19 cellular contexts compared by ENCODE assay signal in genomic region chr2:189577108-189577507, GRCh38. TPM values are rescaled to one million over a fixed set of nuclear protein-coding genes. Genes with fewer than 3 reads are reported as not detected.
DNase-seq lines count a peak whose midpoint lies in the region; ATAC-seq and TF ChIP-seq lines count a peak whose summit lies in the region.
"Had no signal": no experiment of that assay in that cellular context is flagged by ENCODE, and none has a peak within 500 bp of the region (broad histone marks: within the 10 kb centered on the region; RNA-seq: fewer than 3 reads in every experiment).

No MANE protein-coding gene starts in this region.

- peak overlapping the region in 1 of 3 donors; percentile 99 for H3K4me3 Mint-ChIP-seq in T-cell
- H3K4me3 Mint-ChIP-seq: activated CD4-positive, alpha-beta memory T cell treated with anti-CD3 and anti-CD28 coated beads for 36 hours; activated T-cell treated with anti-CD3 and anti-CD28 coated beads, Interleukin-2, amount 50 U/mL, for 24 hours; central memory CD8-positive, alpha-beta T cell; stimulated activated memory B cell treated with anti-CD40 and anti-IgM and Interleukin-4, amounts not matched to agents 10 μg/mL and 1 μg/mL and 100 μg/mL, for 72 hours had no signal

- H3K27ac Mint-ChIP-seq in T-cell = peak overlapping the region; percentile 77 to 83
- H3K27ac Mint-ChIP-seq: activated CD4-positive, alpha-beta memory T cell treated with anti-CD3 and anti-CD28 coated beads for 36 hours; activated T-cell treated with anti-CD3 and anti-CD28 coated beads, Interleukin-2, amount 50 U/mL, for 24 hours; stimulated activated memory B cell treated with anti-CD40 and anti-IgM and Interleukin-4, amounts not matched to agents 10 μg/mL and 1 μg/mL and 100 μg/mL, for 72 hours had no signal

- no peak for TF ChIP-seq POLR2A in gastrocnemius medialis (IDR thresholded peaks at IDR 0.05)

- POLR2A ChIA-PET in T-cell (lab: Charles Lee) = interaction anchor here in 1 of 2 donors (0.5 kb wide), 1 partner anchor 127 kb away, joined by 4 read pairs; no protein-coding TSS in a partner anchor

- in situ Hi-C loops in gastrocnemius medialis (cut with MboI; ENCODE audit: low sequenced_read_pairs in 4 of 4) = no loop called here

- no peaks in the 10 kb centered on the region for H3K9me3 Mint-ChIP-seq in T-cell
- H3K9me3 Mint-ChIP-seq: activated CD4-positive, alpha-beta memory T cell treated with anti-CD3 and anti-CD28 coated beads for 36 hours; activated T-cell treated with anti-CD3 and anti-CD28 coated beads, Interleukin-2, amount 50 U/mL, for 24 hours; central memory CD8-positive, alpha-beta T cell; stimulated activated memory B cell treated with anti-CD40 and anti-IgM and Interleukin-4, amounts not matched to agents 10 μg/mL and 1 μg/mL and 100 μg/mL, for 72 hours had no signal

- DNase-seq in T-cell = no peak
- no peak for DNase-seq in left lung
- DNase-seq in gastrocnemius medialis = no peak
- DNase-seq in DMS79 (lab: John Stamatoyannopoulos, UW) = no peak
- DNase-seq: activated CD4-positive, alpha-beta memory T cell treated with anti-CD3 and anti-CD28 coated beads for 36 hours; activated T-cell treated with anti-CD3 and anti-CD28 coated beads, Interleukin-2, amount 50 U/mL, for 24 hours; left colon; MG63; NCI-H187; NCI-H446; T-helper 1 cell had no signal

- CTCF ChIA-PET in T-cell (lab: Charles Lee) = interaction anchor here (0.5 to 0.9 kb wide), 3 partner anchors 16 to 120 kb away, joined by 3 to 5 read pairs (median 3); no protein-coding TSS in a partner anchor

- TF ChIP-seq CTCF in 22Rv1 (IDR thresholded peaks at IDR 0.05) (no peak), left lung (IDR thresholded peaks at IDR 0.05) (no peak), gastrocnemius medialis (IDR thresholded peaks at IDR 0.05 in 4 of 5, conservative IDR thresholded peaks at IDR 0.05 in 1 of 5) (no peak)

- intact Hi-C loops in left lung (cut with DNase I) = no loop called here
- intact Hi-C loops in gastrocnemius medialis (cut with DNase I; ENCODE audit: low total_unique reads) = no loop called here

- H3K4me1 Mint-ChIP-seq in T-cell = peaks cover 68 to 90% (median 85%) of the 10 kb centered on the region in 3 donors

- H3K36me3 ChIP-seq in left lung = peaks cover 0 to 9% of the 10 kb centered on the region in 2 donors
- H3K36me3 ChIP-seq in gastrocnemius medialis = peaks cover 0 to 18% of the 10 kb centered on the region in 2 donors
- H3K36me3 ChIP-seq: MG63 had no signal

- H3K4me1 ChIP-seq in left lung (peaks cover 30 to 65% of the 10 kb centered on the region in 2 donors), gastrocnemius medialis (peaks cover 59 to 66% of the 10 kb centered on the region in 2 donors)

- H3K27me3 ChIP-seq in left lung = peaks cover 0 to 4% of the 10 kb centered on the region in 2 donors
- no peaks in the 10 kb centered on the region for H3K27me3 ChIP-seq in gastrocnemius medialis

- peaks cover 12% of the 10 kb centered on the region for H3K36me3 Mint-ChIP-seq in T-cell
- H3K36me3 Mint-ChIP-seq: activated CD4-positive, alpha-beta memory T cell treated with anti-CD3 and anti-CD28 coated beads for 36 hours; stimulated activated memory B cell treated with anti-CD40 and anti-IgM and Interleukin-4, amounts not matched to agents 10 μg/mL and 1 μg/mL and 100 μg/mL, for 72 hours had no signal

- peaks cover 0 to 13% of the 10 kb centered on the region in 2 donors for H3K27me3 Mint-ChIP-seq in T-cell
- H3K27me3 Mint-ChIP-seq: activated CD4-positive, alpha-beta memory T cell treated with anti-CD3 and anti-CD28 coated beads for 36 hours had no signal

- H3K27ac ChIP-seq in 22Rv1 (peak overlapping the region; percentile 74; the same call in 1 of the 2 replicates), left lung (peak overlapping the region; percentile 65 to 72), gastrocnemius medialis (peak overlapping the region; percentile 52 to 93 (median 75))
- H3K27ac ChIP-seq: VCaP had no signal

- H3K4me3 ChIP-seq in left lung (peak overlapping the region in 1 of 2 donors; percentile 64), gastrocnemius medialis (peak overlapping the region in 2 of 4 donors; percentile 3 to 4)
- H3K4me3 ChIP-seq: MG63 had no signal

- H3K9me3 ChIP-seq in left lung = no peaks in the 10 kb centered on the region
- no peaks in the 10 kb centered on the region for H3K9me3 ChIP-seq in gastrocnemius medialis
- H3K9me3 ChIP-seq: MG63 had no signal

- ATAC-seq in T-cell (replicated peaks in 1 of 4) = no peak
- no peak for ATAC-seq in left lung
- no peak for ATAC-seq in gastrocnemius medialis
- no peak for ATAC-seq in HG02884 (IDR thresholded peaks at IDR 0.05; ENCODE audit: unreplicated experiment)
- ATAC-seq in HG03025 (IDR thresholded peaks at IDR 0.05; ENCODE audit: low FRiP score, unreplicated experiment) = no peak
- no peak for ATAC-seq in HG03354 (IDR thresholded peaks at IDR 0.05; ENCODE audit: poor library complexity, severe bottlenecking, unreplicated experiment)
- ATAC-seq: HCT116; left colon; stimulated activated memory B cell treated with anti-CD40 and anti-IgM and Interleukin-4, amounts not matched to agents 10 μg/mL and 1 μg/mL and 100 μg/mL, for 72 hours had no signal

RNA-seq across cellular contexts. Expression of gene SLC40A1, which starts 3.5 kb away (rescaled TPM):
- total RNA-seq in T-cell = 10 to 100 TPM; 20.7 to 43.7 (median 24.6) TPM
- total RNA-seq in left lung = 100 to 1,000 TPM; 104 to 153 TPM
- 10 to 100 TPM; 24.8 to 81.8 (median 37.4) TPM for total RNA-seq in gastrocnemius medialis
